In the genomic region with DNA sequence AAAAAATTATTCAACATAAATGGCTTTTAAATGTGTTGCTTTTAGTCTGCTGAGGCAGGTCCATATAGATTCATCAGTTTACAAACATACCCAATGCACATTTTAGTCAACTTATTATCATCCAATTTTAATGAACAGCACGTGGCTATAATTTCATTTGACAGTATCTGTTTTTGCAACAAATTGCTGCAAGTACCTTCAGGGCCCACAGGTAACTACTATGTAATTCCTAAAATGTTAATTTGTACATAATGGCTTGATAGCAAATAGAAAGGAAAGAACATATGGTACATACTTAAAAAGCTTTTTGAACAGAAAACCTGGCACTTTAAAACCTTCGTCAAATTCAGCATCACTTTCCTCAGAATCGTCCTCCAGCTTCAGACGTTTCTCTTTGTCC, we compare ENCODE assay signal across 36 cellular contexts.
"Had no signal": no experiment of that assay in that cellular context is flagged by ENCODE, and none has a peak within 500 bp of the region (broad histone marks: within the 10 kb centered on the region; RNA-seq: fewer than 3 reads in every experiment).

No MANE protein-coding gene starts in this region.

- H3K9me3 ChIP-seq: adrenal gland, esophagus muscularis mucosa, gastrocnemius medialis, heart right ventricle had no signal

- H3K36me3 ChIP-seq: adrenal gland had no signal

- H3K9me3 Mint-ChIP-seq: activated CD4-positive, alpha-beta memory T cell treated with anti-CD3 and anti-CD28 coated beads, Interleukin-2, amount 10 ng/mL, durations not matched to agents 7 days and 5 days; activated CD4-positive, alpha-beta T cell treated with anti-CD3 and anti-CD28 coated beads, Interleukin-2, amount 10 ng/mL, durations not matched to agents 7 days and 5 days; activated naive CD8-positive, alpha-beta T cell treated with anti-CD3 and anti-CD28 coated beads, Interleukin-2, amount 50 U/mL, for 24 hours; activated T-cell treated with anti-CD3 and anti-CD28 coated beads, Interleukin-2, amount 50 U/mL, for 24 hours; activated T-cell treated with anti-CD3 and anti-CD28 coated beads, Interleukin-2, amount 50 U/mL, for 72 hours; central memory CD8-positive, alpha-beta T cell; dendritic cell treated with granulocyte-macrophage colony-stimulating factor and Interleukin-4, amounts not matched to agents 40 ng/mL and 50 ng/mL, for 4 days; endodermal cell; T-helper 2 cell treated with Interferon-gamma antibody and Interleukin-4, amounts not matched to agents 5 μg/mL and 100 μg/mL, for 36 hours; WTC11 had no signal

- H3K27ac ChIP-seq: adrenal gland, brain microvascular endothelial cell, coronary artery, dorsolateral prefrontal cortex, esophagus muscularis mucosa, foreskin keratinocyte, gastrocnemius medialis, heart right ventricle, hepatocyte had no signal

- H3K27me3 Mint-ChIP-seq: activated CD4-positive, alpha-beta memory T cell treated with anti-CD3 and anti-CD28 coated beads, Interleukin-2, amount 10 ng/mL, durations not matched to agents 7 days and 5 days; central memory CD8-positive, alpha-beta T cell; dendritic cell treated with granulocyte-macrophage colony-stimulating factor and Interleukin-4, amounts not matched to agents 40 ng/mL and 50 ng/mL, for 4 days had no signal

- H3K4me1 ChIP-seq: adrenal gland, foreskin keratinocyte had no signal

- H3K4me3 ChIP-seq: adrenal gland, coronary artery, dorsolateral prefrontal cortex, esophagus muscularis mucosa, gastrocnemius medialis, heart right ventricle, hepatocyte had no signal

- ATAC-seq: activated naive CD8-positive, alpha-beta T cell treated with anti-CD3 and anti-CD28 coated beads, Interleukin-2, amount 50 U/mL, for 24 hours; activated T-cell treated with anti-CD3 and anti-CD28 coated beads, Interleukin-2, amount 50 U/mL, for 72 hours; foreskin keratinocyte; gastrocnemius medialis; heart right ventricle; T-helper 17 cell; WTC11 had no signal

- H3K27ac Mint-ChIP-seq: activated CD4-positive, alpha-beta memory T cell treated with anti-CD3 and anti-CD28 coated beads, Interleukin-2, amount 10 ng/mL, durations not matched to agents 7 days and 5 days; activated CD4-positive, alpha-beta T cell treated with anti-CD3 and anti-CD28 coated beads, Interleukin-2, amount 10 ng/mL, durations not matched to agents 7 days and 5 days; activated naive CD8-positive, alpha-beta T cell; activated naive CD8-positive, alpha-beta T cell treated with anti-CD3 and anti-CD28 coated beads, Interleukin-2, amount 50 U/mL, for 24 hours; activated T-cell treated with anti-CD3 and anti-CD28 coated beads, Interleukin-2, amount 50 U/mL, for 24 hours; dendritic cell treated with granulocyte-macrophage colony-stimulating factor and Interleukin-4, amounts not matched to agents 40 ng/mL and 50 ng/mL, for 4 days; endodermal cell; T-helper 17 cell; T-helper 2 cell treated with Interferon-gamma antibody and Interleukin-4, amounts not matched to agents 5 μg/mL and 100 μg/mL, for 36 hours; WTC11 had no signal

- H3K36me3 Mint-ChIP-seq: WTC11 had no signal

- H3K27me3 ChIP-seq: adrenal gland, brain microvascular endothelial cell, dorsolateral prefrontal cortex, esophagus muscularis mucosa, foreskin keratinocyte, gastrocnemius medialis, heart right ventricle, hepatocyte had no signal

- H3K4me3 Mint-ChIP-seq: activated CD4-positive, alpha-beta memory T cell treated with anti-CD3 and anti-CD28 coated beads, Interleukin-2, amount 10 ng/mL, durations not matched to agents 7 days and 5 days; activated CD4-positive, alpha-beta T cell treated with anti-CD3 and anti-CD28 coated beads, Interleukin-2, amount 10 ng/mL, durations not matched to agents 7 days and 5 days; activated naive CD8-positive, alpha-beta T cell; activated naive CD8-positive, alpha-beta T cell treated with anti-CD3 and anti-CD28 coated beads, Interleukin-2, amount 50 U/mL, for 24 hours; activated T-cell treated with anti-CD3 and anti-CD28 coated beads, Interleukin-2, amount 50 U/mL, for 24 hours; activated T-cell treated with anti-CD3 and anti-CD28 coated beads, Interleukin-2, amount 50 U/mL, for 72 hours; central memory CD8-positive, alpha-beta T cell; dendritic cell treated with granulocyte-macrophage colony-stimulating factor and Interleukin-4, amounts not matched to agents 40 ng/mL and 50 ng/mL, for 4 days; endodermal cell; T-helper 17 cell; T-helper 2 cell treated with Interferon-gamma antibody and Interleukin-4, amounts not matched to agents 5 μg/mL and 100 μg/mL, for 36 hours; WTC11 had no signal

- DNase-seq: activated CD4-positive, alpha-beta memory T cell treated with anti-CD3 and anti-CD28 coated beads, Interleukin-2, amount 10 ng/mL, durations not matched to agents 7 days and 5 days; activated CD4-positive, alpha-beta T cell treated with anti-CD3 and anti-CD28 coated beads for 1 hour; activated CD4-positive, alpha-beta T cell treated with anti-CD3 and anti-CD28 coated beads for 4 hours; activated CD4-positive, alpha-beta T cell treated with anti-CD3 and anti-CD28 coated beads, Interleukin-2, amount 10 ng/mL, durations not matched to agents 7 days and 5 days; activated CD4-positive, alpha-beta T cell treated with anti-CD3 and anti-CD28 coated beads, Interleukin-2, amount 50 U/mL, for 4 hours; activated CD8-positive, alpha-beta memory T cell treated with anti-CD3 and anti-CD28 coated beads, Interleukin-2, amount 50 U/mL, for 48 hours; activated effector memory CD4-positive, alpha-beta T cell treated with Interleukin-2 at 50 U/mL for 16 hours; activated gamma-delta T cell treated with Interleukin-2 at 50 U/mL for 16 hours; activated naive CD4-positive, alpha-beta T cell treated with anti-CD3 and anti-CD28 coated beads, Interleukin-2, amount 50 U/mL, for 16 hours; activated naive CD4-positive, alpha-beta T cell treated with Interleukin-2 at 50 U/mL for 16 hours; activated naive CD8-positive, alpha-beta T cell treated with anti-CD3 and anti-CD28 coated beads, Interleukin-2, amount 50 U/mL, for 24 hours; activated T-cell treated with anti-CD3 and anti-CD28 coated beads for 4 hours; activated T-cell treated with anti-CD3 and anti-CD28 coated beads, Interleukin-2, amount 50 U/mL, for 24 hours; activated T-cell treated with anti-CD3 and anti-CD28 coated beads, Interleukin-2, amount 50 U/mL, for 72 hours; adrenal gland; amygdala; aorta; brain microvascular endothelial cell; dorsolateral prefrontal cortex; effector memory CD4-positive, alpha-beta T cell; endodermal cell; erythroblast; gastrocnemius medialis; heart right ventricle; T-helper 1 cell; T-helper 17 cell; T1000 had no signal
